ENCODE assay signal across 8 cellular contexts in the genomic region with DNA sequence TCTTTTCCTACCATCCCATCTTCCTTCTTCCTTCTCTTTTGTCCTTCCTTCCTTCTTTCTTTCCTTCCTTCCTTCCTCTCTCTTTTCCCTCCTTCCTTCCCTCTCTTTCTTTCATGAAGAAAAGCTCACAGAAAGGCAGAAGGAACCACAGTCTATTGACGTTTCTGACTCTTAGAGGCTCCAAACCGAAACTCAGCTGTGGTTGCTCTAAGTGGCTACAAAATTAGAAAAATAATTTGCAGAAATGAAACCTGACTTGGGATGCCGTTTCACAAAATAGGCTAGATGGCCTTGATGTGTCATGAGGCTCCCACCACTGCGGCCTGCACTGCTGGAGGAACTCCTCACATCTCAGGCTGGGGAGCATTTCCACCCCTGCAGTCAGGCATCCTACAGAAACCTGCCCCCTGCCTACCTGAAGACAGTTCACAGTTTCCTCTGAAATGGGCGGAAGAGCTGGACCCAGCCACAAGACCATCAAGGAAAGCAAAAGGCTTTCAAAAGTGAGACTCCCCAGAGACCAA.
A peak's percentile ranks its signal among the peaks of the same experiment; 100 is the strongest.
DNase-seq lines count a peak whose midpoint lies in the region; ATAC-seq and TF ChIP-seq lines count a peak whose summit lies in the region.

No MANE protein-coding gene starts in this region.

- intact Hi-C loops in prostate gland (cut with DNase I), result no loop called here

- H3K27ac Mint-ChIP-seq in T-helper 17 cell, result peak overlapping the region; percentile 84

- H3K36me3 ChIP-seq in prostate gland, result no peaks in the 10 kb centered on the region

- no peak for TF ChIP-seq POLR2A in prostate gland (IDR thresholded peaks at IDR 0.05)

- WGBS in prostate gland, result 81% methylated on average over 5 of the region's 5 CpGs

- H3K4me1 Mint-ChIP-seq in T-helper 17 cell, result peaks cover 26% of the 10 kb centered on the region

- no peak overlapping the region for H3K4me3 ChIP-seq in prostate gland

- H3K36me3 Mint-ChIP-seq in T-helper 17 cell (ENCODE audit: low read depth), result peaks cover 2% of the 10 kb centered on the region

- H3K27me3 Mint-ChIP-seq in T-helper 17 cell, result no peaks in the 10 kb centered on the region

- H3K4me3 Mint-ChIP-seq in T-helper 17 cell, result peak overlapping the region; percentile 69

- no peak for TF ChIP-seq CTCF in prostate gland (IDR thresholded peaks at IDR 0.05)

- DNase-seq in stimulated activated CD4-positive, alpha-beta T cell treated with anti-CD3 and anti-CD28 coated beads, Interleukin-4, amount 100 ng/mL, for 24 hours, result peak; percentile 17
- DNase-seq in stimulated activated CD4-positive, alpha-beta T cell treated with anti-CD3 and anti-CD28 coated beads, Interleukin-4, amount 100 ng/mL, for 1 hour, result no peak
- DNase-seq in T-helper 17 cell, result no peak
- DNase-seq in superior temporal gyrus (ENCODE audit: extremely low spot score), result peak; percentile 45
- DNase-seq in T1000 (lab: John Stamatoyannopoulos, UW), result no peak
- no peak for DNase-seq in prostate gland (ENCODE audit: low spot score)
- no peak for DNase-seq in NCI-H2029 (lab: John Stamatoyannopoulos, UW)

- H3K27me3 ChIP-seq in prostate gland (replicated peaks; ENCODE audit: insufficient read depth), result no peaks in the 10 kb centered on the region

- peaks cover 8% of the 10 kb centered on the region for H3K4me1 ChIP-seq in prostate gland (replicated peaks)

- ATAC-seq in HG02973 (IDR thresholded peaks at IDR 0.05; ENCODE audit: unreplicated experiment) (peak; percentile 86), T-helper 17 cell (peak; percentile 65)

- no peak overlapping the region for H3K27ac ChIP-seq in prostate gland

- H3K9me3 ChIP-seq in T-helper 17 cell (ENCODE audit: control insufficient read depth, low read length, poor library complexity, severe bottlenecking), result no peaks in the 10 kb centered on the region
- H3K9me3 ChIP-seq in prostate gland, result no peaks in the 10 kb centered on the region

Comparison
In these comparisons a context has a peak if more than half of its experiments do, and no peak if none do; other contexts are left out.
1. DNase-seq: peak in stimulated activated CD4-positive, alpha-beta T cell treated with anti-CD3 and anti-CD28 coated beads, Interleukin-4, amount 100 ng/mL, for 24 hours (single experiment) and superior temporal gyrus (single experiment); none in stimulated activated CD4-positive, alpha-beta T cell treated with anti-CD3 and anti-CD28 coated beads, Interleukin-4, amount 100 ng/mL, for 1 hour (single experiment), T-helper 17 cell (0 of 3), T1000 (single experiment), prostate gland (single experiment) and NCI-H2029 (single experiment).